9 cellular contexts compared by ENCODE assay signal in genomic region chr20:1664911-1665310, GRCh38. TPM values are rescaled to one million over a fixed set of nuclear protein-coding genes. Genes with fewer than 3 reads are reported as not detected.
DNase-seq lines count a peak whose midpoint lies in the region; ATAC-seq and TF ChIP-seq lines count a peak whose summit lies in the region.
"Had no signal": no experiment of that assay in that cellular context is flagged by ENCODE, and none has a peak within 500 bp of the region (broad histone marks: within the 10 kb centered on the region; RNA-seq: fewer than 3 reads in every experiment).

No MANE protein-coding gene starts in this region.

- no peak overlapping the region for H3K23ac ChIP-seq in trophoblast cell (ENCODE audit: low read length)

- CTCF ChIA-PET in PC-3 (lab: Charles Lee): no interaction called here

- H3K4me3 Mint-ChIP-seq in central memory CD8-positive, alpha-beta T cell: peak overlapping the region; percentile 62

- TF ChIP-seq CTCF in PC-3 (conservative IDR thresholded peaks at IDR 0.05; ENCODE audit: low read depth, low read length): no peak

- H3K27me3 Mint-ChIP-seq in central memory CD8-positive, alpha-beta T cell: no peaks in the 10 kb centered on the region

- H4K20me1 ChIP-seq in GM23248 (ENCODE audit: insufficient read depth): no peaks in the 10 kb centered on the region
- no peaks in the 10 kb centered on the region for H4K20me1 ChIP-seq in PC-3 (ENCODE audit: low read length)

- H3K9me3 Mint-ChIP-seq in central memory CD8-positive, alpha-beta T cell: no peaks in the 10 kb centered on the region

- H3K18ac ChIP-seq in trophoblast cell (ENCODE audit: low read length): no peak overlapping the region

- H2BK120ac ChIP-seq in trophoblast cell (ENCODE audit: insufficient read depth, low read length, poor library complexity): no peak overlapping the region

- peaks cover 84% of the 10 kb centered on the region for H3K4me1 Mint-ChIP-seq in central memory CD8-positive, alpha-beta T cell

- no peak overlapping the region for H3K14ac ChIP-seq in trophoblast cell (ENCODE audit: low read length)

- no TSS peak for BruUV-seq in PC-3 (replicated peaks; lab: Mats Ljungman, UMichigan)

- no peaks in the 10 kb centered on the region for H3K9me3 ChIP-seq in GM23248 (ENCODE audit: low read depth)
- no peaks in the 10 kb centered on the region for H3K9me3 ChIP-seq in trophoblast cell (ENCODE audit: insufficient read depth, low read depth, low read length)
- no peaks in the 10 kb centered on the region for H3K9me3 ChIP-seq in PC-3 (ENCODE audit: low read length)

- H2AK5ac ChIP-seq in trophoblast cell (ENCODE audit: low read length): no peak overlapping the region

- no peak overlapping the region for H3K4me2 ChIP-seq in GM23248 (ENCODE audit: unreplicated experiment)
- H3K4me2 ChIP-seq in trophoblast cell (ENCODE audit: low read length): no peak overlapping the region
- H3K4me2 ChIP-seq in PC-3 (ENCODE audit: low read length): no peak overlapping the region

- no peak overlapping the region for H4K91ac ChIP-seq in trophoblast cell (ENCODE audit: low read depth, low read length)

- H3K36me3 ChIP-seq in GM23248 (ENCODE audit: low read depth): no peaks in the 10 kb centered on the region
- H3K36me3 ChIP-seq in trophoblast cell (ENCODE audit: control insufficient read depth in 1 of 2, insufficient read depth in 2 of 2, low read length in 2 of 2): no peaks in the 10 kb centered on the region
- no peaks in the 10 kb centered on the region for H3K36me3 ChIP-seq in PC-3 (ENCODE audit: low read depth, low read length)

- peak; percentile 83 for ATAC-seq in central memory CD8-positive, alpha-beta T cell (replicated peaks; ENCODE audit: extremely low read depth, poor library complexity, severe bottlenecking)
- ATAC-seq in GM21367 (IDR thresholded peaks at IDR 0.05; ENCODE audit: unreplicated experiment) (no peak), HG03520 (IDR thresholded peaks at IDR 0.05; ENCODE audit: unreplicated experiment) (no peak), PC-3 (no peak)

- H3K4me3 ChIP-seq in GM23248: no peak overlapping the region
- no peak overlapping the region for H3K4me3 ChIP-seq in trophoblast cell (ENCODE audit: low read depth, low read length)
- no peak overlapping the region for H3K4me3 ChIP-seq in PC-3 (ENCODE audit: low read length)

- H2AFZ ChIP-seq in GM23248 (0 out of 2 replicates have a peak overlapping the region, but pooled peaks have one; percentile 14), trophoblast cell (ENCODE audit: insufficient read depth, low read length, poor library complexity) (no peak overlapping the region), PC-3 (ENCODE audit: low read length) (no peak overlapping the region)

- WGBS in GM23248 (ENCODE audit: low coverage in 1 of 2, low lambda C conversion rate in 2 of 2, missing lambda C conversion rate in 2 of 2), 2 experiments: 46 to 49% methylated on average over 5 of the region's 5 CpGs
- WGBS in trophoblast cell (ENCODE audit: extremely low coverage, insufficient coverage, insufficient read length): no CpG with 5 or more reads among the region's 5 CpGs

- no peak overlapping the region for H4K12ac ChIP-seq in trophoblast cell (ENCODE audit: low read depth, low read length)

- no peak overlapping the region for H3K4ac ChIP-seq in trophoblast cell (ENCODE audit: low read depth, low read length)

- H3K4me1 ChIP-seq in GM23248 (ENCODE audit: insufficient read depth) (0 out of 2 replicates have a peak, but pooled peaks cover 8% of the 10 kb centered on the region), trophoblast cell (ENCODE audit: control insufficient read depth in 1 of 2, insufficient read depth in 2 of 2, low read length in 2 of 2) (no peaks in the 10 kb centered on the region), PC-3 (ENCODE audit: insufficient read depth, low read length) (peaks cover 10% of the 10 kb centered on the region)

- in situ Hi-C loops in GM23248 (cut with MboI): no loop called here

- H3K36me3 Mint-ChIP-seq in central memory CD8-positive, alpha-beta T cell (ENCODE audit: insufficient read depth): peaks cover 1% of the 10 kb centered on the region

- no peak for DNase-seq in GM23248
- peak; percentile 25 for DNase-seq in activated CD4-positive, alpha-beta T cell treated with anti-CD3 and anti-CD28 coated beads, Interleukin-2, amount 50 U/mL, for 1 hour
- DNase-seq in central memory CD8-positive, alpha-beta T cell (ENCODE audit: low spot score in 2 of 2): peak; percentile 27 to 35
- peak; percentile 57 to 65 for DNase-seq in stimulated activated CD8-positive, alpha-beta memory T cell treated with anti-CD3 and anti-CD28 coated beads, Interleukin-15, amount 100 ng/mL, for 48 hours (ENCODE audit: low read depth in 2 of 2)
- no peak for DNase-seq in trophoblast cell
- no peak for DNase-seq in PC-3

- no peak overlapping the region for H2BK12ac ChIP-seq in trophoblast cell (ENCODE audit: low read length)

- no peak overlapping the region for H3K9ac ChIP-seq in GM23248
- no peak overlapping the region for H3K9ac ChIP-seq in trophoblast cell (ENCODE audit: low read length)
- H3K9ac ChIP-seq in PC-3 (ENCODE audit: low read length): no peak overlapping the region

- intact Hi-C loops in PC-3 (cut with micrococcal nuclease): no loop called here

- 0 out of 2 replicates have a peak, but pooled peaks cover 2% of the 10 kb centered on the region for H3K27me3 ChIP-seq in GM23248 (replicated peaks; ENCODE audit: insufficient read depth)
- no peaks in the 10 kb centered on the region for H3K27me3 ChIP-seq in trophoblast cell (ENCODE audit: insufficient read depth, low read length)
- H3K27me3 ChIP-seq in PC-3 (ENCODE audit: low read length): no peaks in the 10 kb centered on the region

- no peaks in the 10 kb centered on the region for H3K79me2 ChIP-seq in GM23248 (ENCODE audit: insufficient read depth)
- no peaks in the 10 kb centered on the region for H3K79me2 ChIP-seq in trophoblast cell (ENCODE audit: control insufficient read depth, insufficient read depth, low read length, poor library complexity)
- no peaks in the 10 kb centered on the region for H3K79me2 ChIP-seq in PC-3 (ENCODE audit: low read length)

- H3K27ac ChIP-seq in GM23248 (no peak overlapping the region), trophoblast cell (ENCODE audit: low read depth, low read length) (no peak overlapping the region), PC-3 (ENCODE audit: low read length) (no peak overlapping the region)

- no peaks in the 10 kb centered on the region for H3F3A ChIP-seq in GM23248 (ENCODE audit: insufficient read depth)
- no peaks in the 10 kb centered on the region for H3F3A ChIP-seq in PC-3 (ENCODE audit: low read length, unreplicated experiment)

- no peak overlapping the region for H2BK5ac ChIP-seq in trophoblast cell (ENCODE audit: low read depth, low read length, poor library complexity)

- POLR2A ChIA-PET in PC-3 (lab: Charles Lee; ENCODE audit: unreplicated experiment): no interaction called here

- no peaks in the 10 kb centered on the region for H3K9me2 ChIP-seq in GM23248 (ENCODE audit: insufficient read depth)
- no peaks in the 10 kb centered on the region for H3K9me2 ChIP-seq in PC-3 (replicated peaks; ENCODE audit: low read length)

- H4K8ac ChIP-seq in trophoblast cell (ENCODE audit: low read depth, low read length): no peak overlapping the region

- peak overlapping the region; percentile 77 for H3K27ac Mint-ChIP-seq in central memory CD8-positive, alpha-beta T cell (ENCODE audit: low read depth)

- no peaks in the 10 kb centered on the region for H3K79me1 ChIP-seq in trophoblast cell (ENCODE audit: low read length)

RNA-seq across cellular contexts. Expression of gene SIRPG, which starts 7.3 kb away (rescaled TPM):
- not detected in 2 replicates for total RNA-seq in GM23248 (2014; rRNA removed; shearing (Covaris generic))
- not detected in 2 replicates for polyA plus RNA-seq in GM23248 (2016; fragmentation: Nextera tagmentation; extraction: Ambion mirVana)
- polyA plus RNA-seq in trophoblast cell (2013): not detected in 2 replicates
- total RNA-seq in PC-3 (2014; rRNA removed): 0.86 TPM in 1 of 2 replicates, not detected in the other
- total RNA-seq: Daoy had no signal

RNA-seq across cellular contexts. Expression of gene SIRPB1, which starts 45.1 kb away (rescaled TPM):
- 0.38 and 0.54 TPM in 2 replicates for total RNA-seq in GM23248 (2014; rRNA removed; shearing (Covaris generic))
- not detected in 2 replicates for polyA plus RNA-seq in GM23248 (2016; fragmentation: Nextera tagmentation; extraction: Ambion mirVana)
- polyA plus RNA-seq in trophoblast cell (2013): 0.14 and 0.31 TPM in 2 replicates
- 1.7 and 11.6 TPM in 2 replicates for total RNA-seq in PC-3 (2014; rRNA removed)

Comparison
In these comparisons a context has a peak if more than half of its experiments do, and no peak if none do; other contexts are left out.
1. DNase-seq: peak in activated CD4-positive, alpha-beta T cell treated with anti-CD3 and anti-CD28 coated beads, Interleukin-2, amount 50 U/mL, for 1 hour (single experiment), central memory CD8-positive, alpha-beta T cell (2 of 2) and stimulated activated CD8-positive, alpha-beta memory T cell treated with anti-CD3 and anti-CD28 coated beads, Interleukin-15, amount 100 ng/mL, for 48 hours (2 of 2); none in GM23248 (single experiment), trophoblast cell (0 of 2) and PC-3 (single experiment).